ENCODE assay signal across 19 cellular contexts in the genomic region with DNA sequence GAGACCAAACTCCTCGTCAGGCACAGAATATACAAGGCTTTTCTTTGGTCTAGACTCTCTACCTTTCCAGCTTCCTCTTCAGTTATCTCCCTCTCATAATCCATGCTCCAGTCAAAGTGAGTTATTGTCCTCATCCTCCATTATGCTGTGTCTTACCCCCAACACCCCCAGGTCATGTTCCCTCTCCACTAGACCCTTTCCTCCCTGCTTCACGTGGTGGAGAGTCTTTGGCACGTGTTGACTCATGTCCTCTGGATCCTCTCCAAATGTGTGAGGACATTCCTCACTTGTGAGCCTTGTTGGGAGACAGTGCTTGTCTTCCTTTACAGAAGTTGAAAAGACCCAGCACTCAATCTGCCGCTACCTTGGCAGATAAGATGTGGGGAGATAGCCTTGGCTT. TPM values are rescaled to one million over a fixed set of nuclear protein-coding genes. Genes with fewer than 3 reads are reported as not detected.
DNase-seq lines count a peak whose midpoint lies in the region.
"Had no signal": no experiment of that assay in that cellular context is flagged by ENCODE, and none has a peak within 500 bp of the region (broad histone marks: within the 10 kb centered on the region; RNA-seq: fewer than 3 reads in every experiment).

No MANE protein-coding gene starts in this region.

- H3K27ac ChIP-seq in GM23248: no peak overlapping the region
- H3K27ac ChIP-seq: left ventricle myocardium inferior had no signal

- H3K9me3 ChIP-seq in GM23248 (ENCODE audit: low read depth) (no peaks in the 10 kb centered on the region), HAP-1 (no peaks in the 10 kb centered on the region)
- H3K9me3 ChIP-seq: left ventricle myocardium inferior, MG63 had no signal

- no peaks in the 10 kb centered on the region; the same call in 1 of the 2 replicates for H3K27me3 ChIP-seq in GM23248 (replicated peaks; ENCODE audit: insufficient read depth)
- peaks cover 2% of the 10 kb centered on the region; the same call in 1 of the 2 replicates for H3K27me3 ChIP-seq in HAP-1 (ENCODE audit: low read depth)
- H3K27me3 ChIP-seq: MG63 had no signal

- in situ Hi-C loops in GM23248 (cut with MboI) (loop anchor here (25.0 kb wide), 1 partner anchor 393 kb away; the partner anchor contains the start of gene GPR22), HAP-1 (cut with MboI; ENCODE audit: low sequenced_read_pairs) (loop anchor here (25.0 kb wide), 1 partner anchor 668 kb away; no protein-coding TSS in a partner anchor)

- H3K4me3 ChIP-seq in GM23248: no peak overlapping the region
- no peak overlapping the region for H3K4me3 ChIP-seq in HAP-1
- H3K4me3 ChIP-seq: left ventricle myocardium inferior, MG63 had no signal

- H3K4me2 ChIP-seq in GM23248 (ENCODE audit: unreplicated experiment): no peak overlapping the region

- H3K36me3 ChIP-seq in GM23248 (ENCODE audit: low read depth): no peaks in the 10 kb centered on the region
- H3K36me3 ChIP-seq in HAP-1 (replicated peaks): no peaks in the 10 kb centered on the region
- H3K36me3 ChIP-seq: left ventricle myocardium inferior, MG63 had no signal

- H3F3A ChIP-seq in GM23248 (ENCODE audit: insufficient read depth): 0 out of 2 replicates have a peak, but pooled peaks cover 7% of the 10 kb centered on the region

- DNase-seq in AG08396 (ENCODE audit: low spot score): peak; percentile 32
- peak; percentile 62 for DNase-seq in GM23248
- peak; percentile 42 for DNase-seq in amniotic epithelial cell (ENCODE audit: low read depth)
- DNase-seq in glomerular visceral epithelial cell (ENCODE audit: extremely low spot score): peak; percentile 29
- no peak for DNase-seq in T-helper 9 cell
- DNase-seq in HAP-1 (ENCODE audit: low spot score in 2 of 2): no peak
- no peak for DNase-seq in activated CD4-positive, CD25-positive, alpha-beta regulatory T cell treated with anti-CD3 and anti-CD28 coated beads, Interleukin-2, amount 50 U/mL, for 72 hours
- no peak for DNase-seq in NCI-H2196 (lab: John Stamatoyannopoulos, UW; ENCODE audit: unreplicated experiment)
- DNase-seq: activated CD4-positive, CD25-positive, alpha-beta regulatory T cell; AML-193; DMS53; left ventricle myocardium inferior; MG63; NCI-H187 treated with DMSO at 0.1 percent for 48 hours; NCI-H524 treated with DMSO at 0.1 percent for 48 hours; stimulated activated CD4-positive, alpha-beta T cell treated with anti-CD3 and anti-CD28 coated beads, Interleukin-12 subunit alpha, Interleukin-12 subunit beta, amount 100 ng/mL, for 4 hours; stimulated activated naive CD8-positive, alpha-beta T cell treated with anti-CD3 and anti-CD28 coated beads, Interleukin-15, Interleukin-2, amounts not matched to agents 100 U/mL and 50 U/mL, for 24 hours had no signal

- no peaks in the 10 kb centered on the region for H3K79me2 ChIP-seq in GM23248 (ENCODE audit: insufficient read depth)

- H4K20me1 ChIP-seq in GM23248 (ENCODE audit: insufficient read depth): no peaks in the 10 kb centered on the region

- H2AFZ ChIP-seq in GM23248: no peak overlapping the region

- no peaks in the 10 kb centered on the region for H3K9me2 ChIP-seq in GM23248 (ENCODE audit: insufficient read depth)

- H3K4me1 ChIP-seq in GM23248 (ENCODE audit: insufficient read depth) (peaks cover 16% of the 10 kb centered on the region), HAP-1 (no peaks in the 10 kb centered on the region)
- H3K4me1 ChIP-seq: left ventricle myocardium inferior had no signal

- WGBS in GM23248 (ENCODE audit: low coverage in 1 of 2, low lambda C conversion rate in 2 of 2, missing lambda C conversion rate in 2 of 2), 2 experiments: 49 to 52% methylated on average over 4 of the region's 4 CpGs

- H3K9ac ChIP-seq in GM23248: no peak overlapping the region

RNA-seq across cellular contexts. Expression of gene DLD, which starts 36.0 kb away (rescaled TPM):
- 80.1 and 84.5 TPM in 2 replicates for total RNA-seq in GM23248 (2014; rRNA removed; shearing (Covaris generic))
- polyA plus RNA-seq in GM23248 (2016; fragmentation: Nextera tagmentation; extraction: Ambion mirVana): 97.1 and 99.4 TPM in 2 replicates

RNA-seq across cellular contexts. Expression of gene SLC26A3, which starts 52.0 kb away (rescaled TPM):
- not detected in 2 replicates for total RNA-seq in GM23248 (2014; rRNA removed; shearing (Covaris generic))
- not detected in 2 replicates for polyA plus RNA-seq in GM23248 (2016; fragmentation: Nextera tagmentation; extraction: Ambion mirVana)
- total RNA-seq: dermis microvascular lymphatic vessel endothelial cell, urinary bladder had no signal

Comparison
In these comparisons a context has a peak if more than half of its experiments do, and no peak if none do; other contexts are left out.
1. DNase-seq: peak in AG08396 (single experiment), GM23248 (single experiment), amniotic epithelial cell (single experiment) and glomerular visceral epithelial cell (single experiment); none in T-helper 9 cell (single experiment), HAP-1 (0 of 2), activated CD4-positive, CD25-positive, alpha-beta regulatory T cell treated with anti-CD3 and anti-CD28 coated beads, Interleukin-2, amount 50 U/mL, for 72 hours (single experiment) and NCI-H2196 (single experiment).